31 cellular contexts compared by ENCODE assay signal in genomic region chr12:82873951-82874350, GRCh38.
A peak's percentile ranks its signal among the peaks of the same experiment; 100 is the strongest.
DNase-seq lines count a peak whose midpoint lies in the region; ATAC-seq and TF ChIP-seq lines count a peak whose summit lies in the region.
"Had no signal": no experiment of that assay in that cellular context is flagged by ENCODE, and none has a peak within 500 bp of the region (broad histone marks: within the 10 kb centered on the region; RNA-seq: fewer than 3 reads in every experiment).

No MANE protein-coding gene starts in this region.

- peak overlapping the region in 53 of 59 donors; percentile 0 to 87 (median 62) for H3K27ac ChIP-seq in dorsolateral prefrontal cortex
- H3K27ac ChIP-seq: A549, coronary artery, esophagus muscularis mucosa, foreskin keratinocyte, heart right ventricle, KMS-11, Peyer's patch, spleen, tibial nerve had no signal

- intact Hi-C loops in dorsolateral prefrontal cortex (cut with DNase I): no loop called here

- no peak for ATAC-seq in HG03457 (IDR thresholded peaks at IDR 0.05; ENCODE audit: unreplicated experiment)
- ATAC-seq: A549; activated CD8-positive, alpha-beta memory T cell treated with anti-CD3 and anti-CD28 coated beads, Interleukin-2, amount 10 ng/mL, durations not matched to agents 7 days and 5 days; CD8-positive, alpha-beta T cell; foreskin keratinocyte; heart right ventricle; left cardiac atrium; right cardiac atrium had no signal

- TF ChIP-seq CTCF in dorsolateral prefrontal cortex (IDR thresholded peaks at IDR 0.05 in 54 of 56, conservative IDR thresholded peaks at IDR 0.05 in 2 of 56; ENCODE audit: low read depth in 1 of 56, partially characterized antibody in 56 of 56): no peak

- DNase-seq in DMS 273 (lab: John Stamatoyannopoulos, UW; ENCODE audit: unreplicated experiment) (peak; percentile 89), NCI-H1694 (lab: John Stamatoyannopoulos, UW) (peak; percentile 93), NCI-H524 treated with DMSO at 0.1 percent for 48 hours (lab: John Stamatoyannopoulos, UW) (peak; percentile 74), dorsolateral prefrontal cortex (peak in 1 of 10 donors; percentile 22), NCI-H128 (lab: John Stamatoyannopoulos, UW; ENCODE audit: unreplicated experiment) (no peak), GOT3 (lab: John Stamatoyannopoulos, UW) (no peak)
- DNase-seq in activated T-cell treated with anti-CD3 and anti-CD28 coated beads, Interleukin-2, amount 50 U/mL, for 1 hour: no peak
- DNase-seq: activated B cell treated with CpG ODN at 0.5 μM for 24 hours; activated CD4-positive, alpha-beta T cell treated with anti-CD3 and anti-CD28 coated beads, Interleukin-2, amount 50 U/mL, for 1 hour; activated CD8-positive, alpha-beta memory T cell treated with anti-CD3 and anti-CD28 coated beads, Interleukin-2, amount 10 ng/mL, durations not matched to agents 7 days and 5 days; activated naive CD4-positive, alpha-beta T cell treated with Interleukin-2 at 50 U/mL for 16 hours; amniotic stem cell; CD8-positive, alpha-beta T cell; foreskin keratinocyte; GDM1; HCEC 1CT; heart right ventricle; left cardiac atrium; NCI-H187 treated with DMSO at 0.1 percent for 48 hours; Peyer's patch; right cardiac atrium; SHP77 treated with DMSO at 0.1 percent for 48 hours; spleen; stimulated activated CD4-positive, alpha-beta T cell treated with anti-CD3 and anti-CD28 coated beads, Interleukin-2, amount 100 ng/mL, for 48 hours; T1000 had no signal

- no peaks in the 10 kb centered on the region for H3K27me3 ChIP-seq in dorsolateral prefrontal cortex
- H3K27me3 ChIP-seq: esophagus muscularis mucosa, foreskin keratinocyte, heart right ventricle, Peyer's patch, spleen, tibial nerve had no signal

- no peak overlapping the region for H3K4me3 ChIP-seq in dorsolateral prefrontal cortex
- H3K4me3 ChIP-seq: A549, coronary artery, esophagus muscularis mucosa, heart right ventricle, Peyer's patch, spleen, tibial nerve had no signal

Comparison
In these comparisons a context has a peak if more than half of its experiments do, and no peak if none do; other contexts are left out.
1. DNase-seq: peak in DMS 273 (single experiment), NCI-H1694 (single experiment) and NCI-H524 treated with DMSO at 0.1 percent for 48 hours (single experiment); none in NCI-H128 (single experiment), activated T-cell treated with anti-CD3 and anti-CD28 coated beads, Interleukin-2, amount 50 U/mL, for 1 hour (single experiment) and GOT3 (single experiment).